ENCODE assay signal across 13 cellular contexts in genomic region chr14:90985601-90986242, GRCh38.
DNase-seq lines count a peak whose midpoint lies in the region; ATAC-seq and TF ChIP-seq lines count a peak whose summit lies in the region.
"Had no signal": no experiment of that assay in that cellular context is flagged by ENCODE, and none has a peak within 500 bp of the region (broad histone marks: within the 10 kb centered on the region; RNA-seq: fewer than 3 reads in every experiment).

No MANE protein-coding gene starts in this region.

- H3K9me3 Mint-ChIP-seq in activated CD8-positive, alpha-beta memory T cell treated with anti-CD3 and anti-CD28 coated beads, Interleukin-2, amount 10 ng/mL, durations not matched to agents 7 days and 5 days (ENCODE audit: low read depth) = no peaks in the 10 kb centered on the region
- H3K9me3 Mint-ChIP-seq in Calu3 (ENCODE audit: low read depth, unreplicated experiment) = no peaks in the 10 kb centered on the region
- no peaks in the 10 kb centered on the region for H3K9me3 Mint-ChIP-seq in HFFc6
- H3K9me3 Mint-ChIP-seq: activated CD4-positive, alpha-beta memory T cell treated with anti-CD3 and anti-CD28 coated beads for 36 hours had no signal

- intact Hi-C loops in Calu3 (cut with micrococcal nuclease; ENCODE audit: unreplicated experiment) = no loop called here

- no peaks in the 10 kb centered on the region for H4K20me1 ChIP-seq in MM.1S (ENCODE audit: insufficient read depth, low read length)

- no peak overlapping the region for H3K27ac Mint-ChIP-seq in activated CD8-positive, alpha-beta memory T cell treated with anti-CD3 and anti-CD28 coated beads, Interleukin-2, amount 10 ng/mL, durations not matched to agents 7 days and 5 days
- H3K27ac Mint-ChIP-seq in Calu3 (ENCODE audit: unreplicated experiment) (no peak overlapping the region), HFFc6 (no peak overlapping the region)
- H3K27ac Mint-ChIP-seq: activated CD4-positive, alpha-beta memory T cell treated with anti-CD3 and anti-CD28 coated beads for 36 hours had no signal

- H3K36me3 Mint-ChIP-seq in activated CD8-positive, alpha-beta memory T cell treated with anti-CD3 and anti-CD28 coated beads, Interleukin-2, amount 10 ng/mL, durations not matched to agents 7 days and 5 days = peaks cover 35% of the 10 kb centered on the region
- no peaks in the 10 kb centered on the region for H3K36me3 Mint-ChIP-seq in Calu3 (ENCODE audit: insufficient read depth, unreplicated experiment)
- no peaks in the 10 kb centered on the region for H3K36me3 Mint-ChIP-seq in HFFc6 (ENCODE audit: low read depth)

- H3K27ac ChIP-seq in MM.1S (ENCODE audit: low read length) = peak overlapping the region; percentile 39; the same call in 1 of the 2 replicates

- H3K4me1 Mint-ChIP-seq in activated CD8-positive, alpha-beta memory T cell treated with anti-CD3 and anti-CD28 coated beads, Interleukin-2, amount 10 ng/mL, durations not matched to agents 7 days and 5 days = peaks cover 20% of the 10 kb centered on the region
- H3K4me1 Mint-ChIP-seq in Calu3 (ENCODE audit: low read depth, unreplicated experiment) (no peaks in the 10 kb centered on the region), HFFc6 (ENCODE audit: low read depth) (no peaks in the 10 kb centered on the region)

- H3K4me3 Mint-ChIP-seq in activated CD8-positive, alpha-beta memory T cell treated with anti-CD3 and anti-CD28 coated beads, Interleukin-2, amount 10 ng/mL, durations not matched to agents 7 days and 5 days = no peak overlapping the region
- H3K4me3 Mint-ChIP-seq in Calu3 (ENCODE audit: low read depth, unreplicated experiment) (no peak overlapping the region), HFFc6 (no peak overlapping the region)
- H3K4me3 Mint-ChIP-seq: activated CD4-positive, alpha-beta memory T cell treated with anti-CD3 and anti-CD28 coated beads for 36 hours had no signal

- H3K4me1 ChIP-seq in MM.1S (ENCODE audit: low read length) = peaks cover 8% of the 10 kb centered on the region

- H3K4me2 ChIP-seq in MM.1S (ENCODE audit: low read depth, low read length) = peak overlapping the region; percentile 49

- TF ChIP-seq CTCF in GM13977 (IDR thresholded peaks at IDR 0.05; ENCODE audit: extremely low read depth, insufficient read depth, missing control alignments) (no peak), MM.1S (IDR thresholded peaks at IDR 0.05; ENCODE audit: low read length) (peak; percentile 13; the same call in 1 of the 2 replicates), Calu3 (IDR thresholded peaks at IDR 0.05; ENCODE audit: unreplicated experiment) (no peak), HFFc6 (IDR thresholded peaks at IDR 0.05) (no peak)

- H2AFZ ChIP-seq in MM.1S (ENCODE audit: low read length) = peak overlapping the region; percentile 31; the same call in 1 of the 2 replicates

- H3K27me3 Mint-ChIP-seq in activated CD8-positive, alpha-beta memory T cell treated with anti-CD3 and anti-CD28 coated beads, Interleukin-2, amount 10 ng/mL, durations not matched to agents 7 days and 5 days = no peaks in the 10 kb centered on the region
- H3K27me3 Mint-ChIP-seq in Calu3 (ENCODE audit: unreplicated experiment) = no peaks in the 10 kb centered on the region
- peaks cover 7% of the 10 kb centered on the region for H3K27me3 Mint-ChIP-seq in HFFc6 (ENCODE audit: insufficient read depth)
- H3K27me3 Mint-ChIP-seq: activated CD4-positive, alpha-beta memory T cell treated with anti-CD3 and anti-CD28 coated beads for 36 hours had no signal

- ATAC-seq in GM21381 (IDR thresholded peaks at IDR 0.05; ENCODE audit: unreplicated experiment) (peak; percentile 84), HG02981 (IDR thresholded peaks at IDR 0.05; ENCODE audit: unreplicated experiment) (peak; percentile 83)
- ATAC-seq in activated CD8-positive, alpha-beta memory T cell treated with anti-CD3 and anti-CD28 coated beads, Interleukin-2, amount 10 ng/mL, durations not matched to agents 7 days and 5 days = no peak

- BruUV-seq in Calu3 (replicated peaks; lab: Mats Ljungman, UMichigan) = no TSS peak

- in situ Hi-C loops in GM13977 (cut with MboI; ENCODE audit: low pct_unique_long_range_greater_than_20kb, low sequenced_read_pairs, unreplicated experiment) = no loop called here

- H3K79me2 ChIP-seq in MM.1S (ENCODE audit: low read length) = no peaks in the 10 kb centered on the region

- H3K9ac ChIP-seq in MM.1S (ENCODE audit: low read length) = no peak overlapping the region

- no peak overlapping the region for H3K4me3 ChIP-seq in MM.1S (ENCODE audit: low read length)

- H3K36me3 ChIP-seq in MM.1S (replicated peaks; ENCODE audit: insufficient read depth, low read length) = no peaks in the 10 kb centered on the region

- no peaks in the 10 kb centered on the region for H3K9me2 ChIP-seq in MM.1S (replicated peaks; ENCODE audit: insufficient read depth, low read length)

- CTCF ChIA-PET in activated CD8-positive, alpha-beta memory T cell treated with anti-CD3 and anti-CD28 coated beads, Interleukin-2, amount 10 ng/mL, durations not matched to agents 7 days and 5 days (lab: Charles Lee) = no interaction called here
- CTCF ChIA-PET in Calu3 (lab: Charles Lee) = no interaction called here

- DNase-seq in GM13977 (ENCODE audit: low spot score) = peak; percentile 43
- DNase-seq in MM.1S = peak; percentile 19
- DNase-seq in activated CD8-positive, alpha-beta memory T cell treated with anti-CD3 and anti-CD28 coated beads, Interleukin-2, amount 10 ng/mL, durations not matched to agents 7 days and 5 days = no peak
- DNase-seq in Calu3 = no peak
- no peak for DNase-seq in NCI-H510A (lab: John Stamatoyannopoulos, UW)
- no peak for DNase-seq in HFFc6
- DNase-seq: activated CD4-positive, alpha-beta memory T cell treated with anti-CD3 and anti-CD28 coated beads for 36 hours; activated naive CD4-positive, alpha-beta T cell; NCI-H1105; NCI-H524 treated with DMSO at 0.1 percent for 48 hours; T-helper 9 cell had no signal

- H3F3A ChIP-seq in MM.1S (ENCODE audit: insufficient read depth, low read length) = no peaks in the 10 kb centered on the region; the same call in 1 of the 2 replicates

- H3K27me3 ChIP-seq in MM.1S (replicated peaks; ENCODE audit: insufficient read depth, low read length) = no peaks in the 10 kb centered on the region

- no peaks in the 10 kb centered on the region for H3K9me3 ChIP-seq in MM.1S (replicated peaks; ENCODE audit: insufficient read depth, low read length)

Comparison
In these comparisons a context has a peak if more than half of its experiments do, and no peak if none do; other contexts are left out.
1. DNase-seq: peak in GM13977 (single experiment) and MM.1S (single experiment); none in activated CD8-positive, alpha-beta memory T cell treated with anti-CD3 and anti-CD28 coated beads, Interleukin-2, amount 10 ng/mL, durations not matched to agents 7 days and 5 days (single experiment), Calu3 (single experiment), NCI-H510A (single experiment) and HFFc6 (single experiment).